ENCODE assay signal across 1 cellular context in genomic region chr17:48527742-48528028, GRCh38.
TF ChIP-seq lines count a peak whose summit lies in the region.

No MANE protein-coding gene starts in this region.

TF ChIP-seq in WTC11, 78 proteins besides CTCF, POLR2A, EP300 and RAD21 (continued from another document):
- TF ChIP-seq ZNF425 (CRISPR knock-in tag; conservative IDR thresholded peaks at IDR 0.05): no peak
TF ChIP-seq in WTC11: peak in this region for 0.
